ENCODE assay signal across 8 cellular contexts in the genomic region with DNA sequence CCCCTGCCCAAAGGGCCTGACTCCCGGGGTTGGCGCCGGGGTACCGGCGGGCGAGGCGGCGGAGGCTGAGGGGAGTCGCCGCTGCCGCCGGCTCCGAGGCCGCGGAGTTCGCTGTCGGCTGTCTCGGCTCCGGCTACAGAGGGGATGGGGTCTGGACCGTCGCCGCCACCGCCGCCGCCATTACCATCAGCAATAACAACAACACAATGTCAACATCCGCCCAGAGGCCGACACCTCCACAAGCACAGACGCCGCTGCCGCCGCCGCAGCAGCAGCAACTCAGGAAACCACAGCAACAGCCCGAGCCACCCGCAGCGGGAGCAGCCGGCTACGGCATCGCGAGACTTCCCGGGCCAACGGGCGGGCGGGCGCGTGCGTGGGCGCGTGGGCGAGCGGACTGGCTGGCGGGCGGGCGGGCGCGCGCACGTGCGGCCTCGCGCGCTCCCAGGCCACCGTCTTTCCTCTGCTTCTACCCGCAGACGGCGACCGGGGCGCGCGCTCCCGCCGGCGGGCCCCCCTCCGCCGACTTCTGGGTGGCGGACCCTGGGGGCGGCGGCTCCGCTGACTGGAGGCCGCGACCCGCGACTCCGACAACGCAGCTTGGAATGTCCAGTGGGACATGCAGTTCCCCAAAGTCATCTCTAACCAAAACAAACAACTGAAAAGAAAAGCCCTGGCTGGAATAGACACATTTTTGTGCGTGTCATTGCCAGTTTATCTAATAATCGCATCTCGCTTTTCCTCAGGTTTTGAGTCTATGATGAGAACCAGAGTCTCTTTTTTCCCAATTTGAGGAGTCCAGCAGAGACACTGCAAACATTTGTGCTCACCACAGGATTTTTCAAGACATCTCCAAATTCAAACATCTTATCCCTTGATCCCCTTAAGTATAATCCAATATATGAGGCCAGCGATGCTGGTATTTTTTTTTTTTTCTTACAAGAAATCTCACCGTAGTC. TPM values are rescaled to one million over a fixed set of nuclear protein-coding genes. Genes with fewer than 3 reads are reported as not detected.
DNase-seq lines count a peak whose midpoint lies in the region; TF ChIP-seq lines count a peak whose summit lies in the region.

TSS of gene CHIC2 (minus strand) at position 289 of the 959 bp plus-strand sequence. CDS start 305 bp downstream, outside the sequence.

- DNase-seq in GM04504 (ENCODE audit: low read depth) (peak; percentile 86), HFFc6 (peak; percentile 95), NB4 (ENCODE audit: low read depth) (peak; percentile 98), SK-N-DZ (ENCODE audit: low spot score) (peak; percentile 86), foreskin melanocyte (peak; percentile 82), stromal cell of bone marrow (ENCODE audit: low read depth) (peak; percentile 87)
- peak; percentile 96 for DNase-seq in activated naive CD4-positive, alpha-beta T cell treated with Interleukin-2 at 50 U/mL for 16 hours

- TF ChIP-seq POLR2A in NB4 (IDR thresholded peaks at IDR 0.05; ENCODE audit: extremely low read depth, insufficient read length): peak; percentile 88

- no peaks in the 10 kb centered on the region for H3K9me3 Mint-ChIP-seq in HFFc6

- H3K4me3 ChIP-seq in NB4 (ENCODE audit: low read depth, low read length): peak within 1 kb of the TSS; percentile 94
- peak within 1 kb of the TSS; percentile 77 for H3K4me3 ChIP-seq in neuron (ENCODE audit: low read length)

- peak within 1 kb of the TSS; percentile 93 for H3K4me3 Mint-ChIP-seq in HFFc6

- no peaks in the 10 kb centered on the region for H3K36me3 ChIP-seq in neuron (ENCODE audit: insufficient read depth, low read length)

- peak within 1 kb of the TSS; percentile 94 for H3K27ac Mint-ChIP-seq in HFFc6

- H3K9me3 ChIP-seq in neuron (ENCODE audit: low read length): no peaks in the 10 kb centered on the region

- peaks cover 24% of the 10 kb centered on the region for H3K4me1 ChIP-seq in neuron (ENCODE audit: insufficient read depth, low read length)

- H2AFZ ChIP-seq in neuron (ENCODE audit: low read depth, low read length): peak within 1 kb of the TSS; percentile 92

- peaks cover 62% of the 10 kb centered on the region for H3K4me1 Mint-ChIP-seq in HFFc6 (ENCODE audit: low read depth)

- TF ChIP-seq CTCF in HFFc6 (IDR thresholded peaks at IDR 0.05) (no peak), NB4 (IDR thresholded peaks at IDR 0.05; ENCODE audit: low read depth, low read length) (no peak)

- H3K27me3 ChIP-seq in neuron (ENCODE audit: insufficient read depth, low read length): peaks cover 28% of the 10 kb centered on the region

- no peaks in the 10 kb centered on the region; the same call in 1 of the 2 replicates for H3K27me3 Mint-ChIP-seq in HFFc6 (ENCODE audit: insufficient read depth)

- H3K36me3 Mint-ChIP-seq in HFFc6 (ENCODE audit: low read depth): peaks cover 22% of the 10 kb centered on the region

RNA-seq across cellular contexts. Expression of gene CHIC2, which starts in this region (rescaled TPM):
- total RNA-seq in HFFc6 (2021; fragmentation: NEBNext Ultra II Directional; extraction: Animal tissue kit (Norgen Biotek cat#: 25700)): 10 to 100 TPM; 23.5 to 30.2 (median 27.5) TPM
- 19.2 and 28.0 TPM in 2 replicates for polyA plus RNA-seq in SK-N-DZ (2014; cell fraction: cytosol; rRNA removed)
- polyA plus RNA-seq in SK-N-DZ (2014; cell fraction: nucleus; rRNA removed): 8.2 and 14.1 TPM in 2 replicates

Comparison
In these comparisons a context has a peak if more than half of its experiments do, and no peak if none do; other contexts are left out.
1. Peak in every context shown above with its lines: DNase-seq and H3K4me3 ChIP-seq.